In genomic region chr16:11390573-11391495, GRCh38 we compare ENCODE assay signal across 11 cellular contexts. TPM values are rescaled to one million over a fixed set of nuclear protein-coding genes. Genes with fewer than 3 reads are reported as not detected.
DNase-seq lines count a peak whose midpoint lies in the region; ATAC-seq and TF ChIP-seq lines count a peak whose summit lies in the region.
"Had no signal": no experiment of that assay in that cellular context is flagged by ENCODE, and none has a peak within 500 bp of the region (broad histone marks: within the 10 kb centered on the region; RNA-seq: fewer than 3 reads in every experiment).

No MANE protein-coding gene starts in this region.

- no peaks in the 10 kb centered on the region for H3K36me3 Mint-ChIP-seq in neural crest cell (ENCODE audit: low read depth)
- H3K36me3 Mint-ChIP-seq in activated T-helper 1 cell treated with anti-CD3 and anti-CD28 coated beads, Interleukin-12 subunit alpha, Interleukin-12 subunit beta, Interleukin-2, Interleukin-4 antibody, amounts not matched to agents 30 ng/mL and 10 ng/mL and 1 ng/mL, durations not matched to agents 14 hours and 24 hours and 36 hours (ENCODE audit: low read depth) = no peaks in the 10 kb centered on the region
- H3K36me3 Mint-ChIP-seq: activated naive CD8-positive, alpha-beta T cell treated with anti-CD3 and anti-CD28 coated beads, Interleukin-2, amount 10 ng/mL, durations not matched to agents 7 days and 5 days; CD4-positive, CD25-positive, alpha-beta regulatory T cell had no signal

- TF ChIP-seq CTCF in GM13976 (IDR thresholded peaks at IDR 0.05; ENCODE audit: borderline replicate concordance, control extremely low read depth, extremely low read depth, insufficient read depth, missing control alignments) (no peak), neural crest cell (conservative IDR thresholded peaks at IDR 0.05) (no peak)

- peak overlapping the region; percentile 64 for H3K27ac Mint-ChIP-seq in neural crest cell (ENCODE audit: unreplicated experiment)
- H3K27ac Mint-ChIP-seq in activated T-helper 1 cell treated with anti-CD3 and anti-CD28 coated beads, Interleukin-12 subunit alpha, Interleukin-12 subunit beta, Interleukin-2, Interleukin-4 antibody, amounts not matched to agents 30 ng/mL and 10 ng/mL and 1 ng/mL, durations not matched to agents 14 hours and 24 hours and 36 hours = no peak overlapping the region
- H3K27ac Mint-ChIP-seq: activated naive CD8-positive, alpha-beta T cell treated with anti-CD3 and anti-CD28 coated beads, Interleukin-2, amount 10 ng/mL, durations not matched to agents 7 days and 5 days had no signal

- ATAC-seq in HG03045 (IDR thresholded peaks at IDR 0.05; ENCODE audit: unreplicated experiment) = no peak
- no peak for ATAC-seq in HG03565 (IDR thresholded peaks at IDR 0.05; ENCODE audit: unreplicated experiment)

- H3K4me3 Mint-ChIP-seq in neural crest cell = no peak overlapping the region
- H3K4me3 Mint-ChIP-seq in activated T-helper 1 cell treated with anti-CD3 and anti-CD28 coated beads, Interleukin-12 subunit alpha, Interleukin-12 subunit beta, Interleukin-2, Interleukin-4 antibody, amounts not matched to agents 30 ng/mL and 10 ng/mL and 1 ng/mL, durations not matched to agents 14 hours and 24 hours and 36 hours = no peak overlapping the region
- H3K4me3 Mint-ChIP-seq: activated naive CD8-positive, alpha-beta T cell treated with anti-CD3 and anti-CD28 coated beads, Interleukin-2, amount 10 ng/mL, durations not matched to agents 7 days and 5 days; CD4-positive, CD25-positive, alpha-beta regulatory T cell; immature natural killer cell had no signal

- intact Hi-C loops in activated T-helper 1 cell treated with anti-CD3 and anti-CD28 coated beads, Interleukin-12 subunit alpha, Interleukin-12 subunit beta, Interleukin-2, Interleukin-4 antibody, amounts not matched to agents 30 ng/mL and 10 ng/mL and 1 ng/mL, durations not matched to agents 14 hours and 24 hours and 36 hours (cut with micrococcal nuclease) = no loop called here

- H3K9me3 Mint-ChIP-seq in neural crest cell = no peaks in the 10 kb centered on the region
- H3K9me3 Mint-ChIP-seq in activated T-helper 1 cell treated with anti-CD3 and anti-CD28 coated beads, Interleukin-12 subunit alpha, Interleukin-12 subunit beta, Interleukin-2, Interleukin-4 antibody, amounts not matched to agents 30 ng/mL and 10 ng/mL and 1 ng/mL, durations not matched to agents 14 hours and 24 hours and 36 hours = no peaks in the 10 kb centered on the region
- H3K9me3 Mint-ChIP-seq: activated naive CD8-positive, alpha-beta T cell treated with anti-CD3 and anti-CD28 coated beads, Interleukin-2, amount 10 ng/mL, durations not matched to agents 7 days and 5 days; CD4-positive, CD25-positive, alpha-beta regulatory T cell had no signal

- DNase-seq in GM13976 (ENCODE audit: low spot score) (peak; percentile 41), NCI-H146 (lab: John Stamatoyannopoulos, UW) (peak; percentile 72), astrocyte of the hippocampus (ENCODE audit: low read depth, low spot score) (peak; percentile 26), neural crest cell (ENCODE audit: low read depth, low spot score) (no peak), activated gamma-delta T cell (lab: John Stamatoyannopoulos, UW) (no peak)
- DNase-seq in activated T-helper 1 cell treated with anti-CD3 and anti-CD28 coated beads, Interleukin-12 subunit alpha, Interleukin-12 subunit beta, Interleukin-2, Interleukin-4 antibody, amounts not matched to agents 30 ng/mL and 10 ng/mL and 1 ng/mL, durations not matched to agents 14 hours and 24 hours and 36 hours (ENCODE audit: low spot score) = no peak
- DNase-seq: activated naive CD8-positive, alpha-beta T cell treated with anti-CD3 and anti-CD28 coated beads, Interleukin-2, amount 10 ng/mL, durations not matched to agents 7 days and 5 days; CD4-positive, CD25-positive, alpha-beta regulatory T cell; immature natural killer cell had no signal

- in situ Hi-C loops in GM13976 (cut with MboI; ENCODE audit: low sequenced_read_pairs, unreplicated experiment) = loop anchor here (10.0 kb wide), 1 partner anchor 254 kb away; no protein-coding TSS in a partner anchor

- H3K27me3 Mint-ChIP-seq in neural crest cell (ENCODE audit: low read depth) = peaks cover 2% of the 10 kb centered on the region
- H3K27me3 Mint-ChIP-seq in activated T-helper 1 cell treated with anti-CD3 and anti-CD28 coated beads, Interleukin-12 subunit alpha, Interleukin-12 subunit beta, Interleukin-2, Interleukin-4 antibody, amounts not matched to agents 30 ng/mL and 10 ng/mL and 1 ng/mL, durations not matched to agents 14 hours and 24 hours and 36 hours (ENCODE audit: insufficient read depth) = no peaks in the 10 kb centered on the region
- H3K27me3 Mint-ChIP-seq: activated naive CD8-positive, alpha-beta T cell treated with anti-CD3 and anti-CD28 coated beads, Interleukin-2, amount 10 ng/mL, durations not matched to agents 7 days and 5 days; CD4-positive, CD25-positive, alpha-beta regulatory T cell had no signal

- H3K4me1 Mint-ChIP-seq in neural crest cell = peaks cover 17% of the 10 kb centered on the region
- H3K4me1 Mint-ChIP-seq in activated T-helper 1 cell treated with anti-CD3 and anti-CD28 coated beads, Interleukin-12 subunit alpha, Interleukin-12 subunit beta, Interleukin-2, Interleukin-4 antibody, amounts not matched to agents 30 ng/mL and 10 ng/mL and 1 ng/mL, durations not matched to agents 14 hours and 24 hours and 36 hours (ENCODE audit: low read depth) = no peaks in the 10 kb centered on the region
- H3K4me1 Mint-ChIP-seq: CD4-positive, CD25-positive, alpha-beta regulatory T cell; immature natural killer cell had no signal

RNA-seq across cellular contexts. Expression of gene RMI2, which starts 45.6 kb away (rescaled TPM):
- 39.6 and 41.9 TPM in 2 replicates for total RNA-seq in neural crest cell
- total RNA-seq in activated T-helper 1 cell treated with anti-CD3 and anti-CD28 coated beads, Interleukin-12 subunit alpha, Interleukin-12 subunit beta, Interleukin-2, Interleukin-4 antibody, amounts not matched to agents 30 ng/mL and 10 ng/mL and 1 ng/mL, durations not matched to agents 14 hours and 24 hours and 36 hours = 49.8 and 55.7 TPM in 2 replicates

Comparison
In these comparisons a context has a peak if more than half of its experiments do, and no peak if none do; other contexts are left out.
1. DNase-seq: peak in GM13976 (single experiment), NCI-H146 (single experiment) and astrocyte of the hippocampus (single experiment); none in neural crest cell (single experiment), activated T-helper 1 cell treated with anti-CD3 and anti-CD28 coated beads, Interleukin-12 subunit alpha, Interleukin-12 subunit beta, Interleukin-2, Interleukin-4 antibody, amounts not matched to agents 30 ng/mL and 10 ng/mL and 1 ng/mL, durations not matched to agents 14 hours and 24 hours and 36 hours (single experiment) and activated gamma-delta T cell (single experiment).